8 cellular contexts compared by ENCODE assay signal in genomic region chr5:10489810-10490426, GRCh38. TPM values are rescaled to one million over a fixed set of nuclear protein-coding genes. Genes with fewer than 3 reads are reported as not detected.
DNase-seq lines count a peak whose midpoint lies in the region; ATAC-seq and TF ChIP-seq lines count a peak whose summit lies in the region.

No MANE protein-coding gene starts in this region.

- no peaks in the 10 kb centered on the region for H3K36me3 ChIP-seq in heart left ventricle

- H3K27ac Mint-ChIP-seq in natural killer cell (peak overlapping the region; percentile 76 to 92), chondrocyte (ENCODE audit: unreplicated experiment) (no peak overlapping the region)

- ATAC-seq in heart left ventricle (peak in 3 of 4 donors; percentile 26 to 66 (median 44)), Right ventricle myocardium superior (ENCODE audit: poor library complexity) (no peak), HG02981 (IDR thresholded peaks at IDR 0.05; ENCODE audit: unreplicated experiment) (peak; percentile 84), natural killer cell (peak; percentile 69 to 97 (median 83)), GM19324 (IDR thresholded peaks at IDR 0.05; ENCODE audit: low FRiP score, unreplicated experiment) (no peak)

- H3K4me1 ChIP-seq in heart left ventricle, result peaks cover 0 to 43% (median 21%) of the 10 kb centered on the region in 12 donors

- intact Hi-C loops in heart left ventricle (cut with DNase I) (loop anchor here in 2 of 10 donors (5.0 kb wide), 1 partner anchor 62 kb away; no protein-coding TSS in a partner anchor), Right ventricle myocardium superior (cut with DNase I) (no loop called here), natural killer cell (cut with micrococcal nuclease) (no loop called here)

- H3K36me3 Mint-ChIP-seq in natural killer cell (no peaks in the 10 kb centered on the region), chondrocyte (ENCODE audit: low read depth) (no peaks in the 10 kb centered on the region)

- peaks cover 0 to 15% (median 4%) of the 10 kb centered on the region in 12 donors for H3K9me3 ChIP-seq in heart left ventricle

- H3K27me3 Mint-ChIP-seq in natural killer cell (ENCODE audit: low read depth in 2 of 2) (no peaks in the 10 kb centered on the region), chondrocyte (ENCODE audit: low read depth) (peaks cover 4% of the 10 kb centered on the region)

- peaks cover 0 to 3% of the 10 kb centered on the region in 2 donors for H3K9me3 Mint-ChIP-seq in natural killer cell
- peaks cover 10% of the 10 kb centered on the region for H3K9me3 Mint-ChIP-seq in chondrocyte (ENCODE audit: low read depth)

- H3K27ac ChIP-seq in heart left ventricle, result peak overlapping the region in 2 of 12 donors; percentile 8 to 40

- peak overlapping the region; percentile 69 for H3K4me3 Mint-ChIP-seq in natural killer cell
- no peak overlapping the region for H3K4me3 Mint-ChIP-seq in chondrocyte (ENCODE audit: unreplicated experiment)

- 46 to 54% (median 52%) methylated on average over 8 of the region's 8 CpGs for WGBS in heart left ventricle, 4 donors

- H3K4me1 Mint-ChIP-seq in natural killer cell (peaks cover 18 to 39% of the 10 kb centered on the region in 2 donors), chondrocyte (ENCODE audit: low read depth) (peaks cover 19% of the 10 kb centered on the region)

- H3K27me3 ChIP-seq in heart left ventricle, result no peaks in the 10 kb centered on the region

- no peak overlapping the region for H3K4me3 ChIP-seq in heart left ventricle

- no peak for DNase-seq in heart left ventricle
- DNase-seq in Right ventricle myocardium superior, result no peak
- peak; percentile 89 for DNase-seq in SIG-M5 treated with dmso at 0.1 percent for 504 hours (lab: John Stamatoyannopoulos, UW; ENCODE audit: unreplicated experiment)
- DNase-seq in natural killer cell, result no peak
- no peak for DNase-seq in HUDEP-2 (lab: John Stamatoyannopoulos, UW; ENCODE audit: unreplicated experiment in 76 of 76)
- DNase-seq in chondrocyte (ENCODE audit: low spot score), result no peak

- no peak for TF ChIP-seq CTCF in heart left ventricle (IDR thresholded peaks at IDR 0.05)
- no peak for TF ChIP-seq CTCF in natural killer cell (IDR thresholded peaks at IDR 0.05)
- TF ChIP-seq CTCF in chondrocyte (IDR thresholded peaks at IDR 0.05), result no peak

- TF ChIP-seq POLR2A in heart left ventricle (IDR thresholded peaks at IDR 0.05), result no peak

RNA-seq across cellular contexts. Expression of gene ROPN1L, which starts 48.2 kb away (rescaled TPM):
- under 1 TPM in 5 of 9 donors, not detected in 4; 0.40 to 0.81 (median 0.56) TPM for total RNA-seq in heart left ventricle
- polyA plus RNA-seq in heart left ventricle, result under 1 TPM; 0.14 to 0.15 TPM
- not detected for total RNA-seq in Right ventricle myocardium superior
- 1 to 10 TPM; 1.2 to 5.2 (median 4.3) TPM for total RNA-seq in natural killer cell
- 0.37 to 0.64 TPM (median 0.39 TPM) in 3 replicates for total RNA-seq in chondrocyte

Comparison
In these comparisons a context has a peak if more than half of its experiments do, and no peak if none do; other contexts are left out.
1. ATAC-seq: peak in heart left ventricle (3 of 4), HG02981 (single experiment) and natural killer cell (3 of 3); none in Right ventricle myocardium superior (single experiment) and GM19324 (single experiment).